Comparison of ENCODE assay signal across 10 cellular contexts in genomic region chr13:78601886-78602560, GRCh38. TPM values are rescaled to one million over a fixed set of nuclear protein-coding genes. Genes with fewer than 3 reads are reported as not detected.
A peak's percentile ranks its signal among the peaks of the same experiment; 100 is the strongest.
DNase-seq lines count a peak whose midpoint lies in the region; ATAC-seq, FAIRE-seq and TF ChIP-seq lines count a peak whose summit lies in the region.
"Had no signal": no experiment of that assay in that cellular context is flagged by ENCODE, and none has a peak within 500 bp of the region (broad histone marks: within the 10 kb centered on the region; RNA-seq: fewer than 3 reads in every experiment).

No MANE protein-coding gene starts in this region.

- H3K27me3 ChIP-seq in astrocyte (ENCODE audit: insufficient read depth, low read length) (peaks cover 92% of the 10 kb centered on the region), PC-3 (ENCODE audit: low read length) (peaks cover 36% of the 10 kb centered on the region)

- DNase-seq in CD14-positive monocyte (ENCODE audit: low spot score) (no peak), GM20000 (ENCODE audit: low spot score) (peak; percentile 45), astrocyte (ENCODE audit: low read depth) (no peak), SK-N-DZ (ENCODE audit: low spot score) (no peak), NCI-H1092 (lab: John Stamatoyannopoulos, UW) (no peak), PC-3 (no peak)
- DNase-seq in natural killer cell treated with Interleukin-12 subunit alpha and Interleukin-12 subunit beta and Interleukin-15 and Interleukin-18, amount 100 ng/mL, for 72 hours (ENCODE audit: low spot score): no peak
- DNase-seq: GOT3 had no signal

- peaks cover 89 to 94% (median 91%) of the 10 kb centered on the region in 3 donors for H3K27me3 Mint-ChIP-seq in CD14-positive monocyte (ENCODE audit: low read depth in 3 of 3)
- H3K27me3 Mint-ChIP-seq in astrocyte (ENCODE audit: low read depth, unreplicated experiment): peaks cover 86% of the 10 kb centered on the region
- peaks cover 62 to 86% of the 10 kb centered on the region in 2 donors for H3K27me3 Mint-ChIP-seq in natural killer cell treated with Interleukin-12 subunit alpha and Interleukin-12 subunit beta and Interleukin-15 and Interleukin-18, amount 100 ng/mL, for 72 hours

- TF ChIP-seq CTCF in CD14-positive monocyte (IDR thresholded peaks at IDR 0.05): no peak
- no peak for TF ChIP-seq CTCF in GM20000 (IDR thresholded peaks at IDR 0.05; ENCODE audit: extremely low read depth, missing control alignments)
- TF ChIP-seq CTCF in astrocyte (IDR thresholded peaks at IDR 0.05; ENCODE audit: insufficient read depth, low read depth, low read length): no peak
- no peak for TF ChIP-seq CTCF in PC-3 (conservative IDR thresholded peaks at IDR 0.05; ENCODE audit: low read depth, low read length)

- no TSS peak for BruUV-seq in PC-3 (replicated peaks; lab: Mats Ljungman, UMichigan)

- H3K4me3 ChIP-seq in astrocyte (ENCODE audit: insufficient read depth, low read depth, low read length): no peak overlapping the region
- no peak overlapping the region for H3K4me3 ChIP-seq in PC-3 (ENCODE audit: low read length)

- H2AFZ ChIP-seq in astrocyte (ENCODE audit: low read depth, low read length): peak overlapping the region; percentile 23
- H2AFZ ChIP-seq in PC-3 (ENCODE audit: low read length): no peak overlapping the region

- peak overlapping the region; percentile 74 to 91 for H3K4me3 Mint-ChIP-seq in CD14-positive monocyte
- no peak overlapping the region for H3K4me3 Mint-ChIP-seq in astrocyte (ENCODE audit: unreplicated experiment)
- peak overlapping the region; percentile 88 for H3K4me3 Mint-ChIP-seq in natural killer cell treated with Interleukin-12 subunit alpha and Interleukin-12 subunit beta and Interleukin-15 and Interleukin-18, amount 100 ng/mL, for 72 hours

- H3K9me2 ChIP-seq in PC-3 (replicated peaks; ENCODE audit: low read length): no peaks in the 10 kb centered on the region

- H3K4me2 ChIP-seq in astrocyte (ENCODE audit: low read length) (peak overlapping the region; percentile 77), PC-3 (ENCODE audit: low read length) (no peak overlapping the region)

- H3K9me3 ChIP-seq in astrocyte (ENCODE audit: insufficient read depth, low read depth, low read length) (peaks cover 3% of the 10 kb centered on the region), PC-3 (ENCODE audit: low read length) (no peaks in the 10 kb centered on the region)
- H3K9me3 ChIP-seq: vagina had no signal

- POLR2A ChIA-PET in PC-3 (lab: Charles Lee; ENCODE audit: unreplicated experiment): no interaction called here

- H3K36me3 ChIP-seq in astrocyte (ENCODE audit: insufficient read depth, low read length): no peaks in the 10 kb centered on the region
- H3K36me3 ChIP-seq in PC-3 (ENCODE audit: low read depth, low read length): no peaks in the 10 kb centered on the region
- H3K36me3 ChIP-seq: vagina had no signal

- H3K27ac ChIP-seq in astrocyte (ENCODE audit: low read depth, low read length) (no peak overlapping the region), PC-3 (ENCODE audit: low read length) (no peak overlapping the region)
- H3K27ac ChIP-seq: vagina had no signal

- peaks cover 17% of the 10 kb centered on the region for H4K20me1 ChIP-seq in astrocyte (ENCODE audit: insufficient read depth, low read length)
- no peaks in the 10 kb centered on the region for H4K20me1 ChIP-seq in PC-3 (ENCODE audit: low read length)

- H3K36me3 Mint-ChIP-seq in CD14-positive monocyte (peaks cover 8 to 9% of the 10 kb centered on the region in 2 donors), astrocyte (ENCODE audit: low read depth, unreplicated experiment) (no peaks in the 10 kb centered on the region)
- H3K36me3 Mint-ChIP-seq in natural killer cell treated with Interleukin-12 subunit alpha and Interleukin-12 subunit beta and Interleukin-15 and Interleukin-18, amount 100 ng/mL, for 72 hours: no peaks in the 10 kb centered on the region

- H3K9me3 Mint-ChIP-seq in CD14-positive monocyte: peaks cover 0 to 33% (median 24%) of the 10 kb centered on the region in 7 donors
- peaks cover 28% of the 10 kb centered on the region for H3K9me3 Mint-ChIP-seq in astrocyte (ENCODE audit: unreplicated experiment)
- H3K9me3 Mint-ChIP-seq in natural killer cell treated with Interleukin-12 subunit alpha and Interleukin-12 subunit beta and Interleukin-15 and Interleukin-18, amount 100 ng/mL, for 72 hours: no peaks in the 10 kb centered on the region

- no peaks in the 10 kb centered on the region for H3F3A ChIP-seq in PC-3 (ENCODE audit: low read length, unreplicated experiment)

- H3K27ac Mint-ChIP-seq in CD14-positive monocyte: no peak overlapping the region
- H3K27ac Mint-ChIP-seq in astrocyte (ENCODE audit: unreplicated experiment): peak overlapping the region; percentile 83
- no peak overlapping the region for H3K27ac Mint-ChIP-seq in natural killer cell treated with Interleukin-12 subunit alpha and Interleukin-12 subunit beta and Interleukin-15 and Interleukin-18, amount 100 ng/mL, for 72 hours

- no peak for FAIRE-seq in astrocyte (lab: Jason Lieb, UNC)

- H3K4me1 Mint-ChIP-seq in CD14-positive monocyte (peaks cover 47% of the 10 kb centered on the region), astrocyte (ENCODE audit: low read depth, unreplicated experiment) (peaks cover 1% of the 10 kb centered on the region)
- peaks cover 22 to 34% of the 10 kb centered on the region in 2 donors for H3K4me1 Mint-ChIP-seq in natural killer cell treated with Interleukin-12 subunit alpha and Interleukin-12 subunit beta and Interleukin-15 and Interleukin-18, amount 100 ng/mL, for 72 hours (ENCODE audit: low read depth in 2 of 2)

- H3K9ac ChIP-seq in astrocyte (ENCODE audit: low read length) (no peak overlapping the region), PC-3 (ENCODE audit: low read length) (no peak overlapping the region)

- intact Hi-C loops in CD14-positive monocyte (cut with micrococcal nuclease) (no loop called here), PC-3 (cut with micrococcal nuclease) (no loop called here)

- CTCF ChIA-PET in PC-3 (lab: Charles Lee): no interaction called here

- H3K79me2 ChIP-seq in astrocyte (ENCODE audit: insufficient read depth, low read length) (no peaks in the 10 kb centered on the region), PC-3 (ENCODE audit: low read length) (no peaks in the 10 kb centered on the region)

- ATAC-seq in natural killer cell treated with Interleukin-12 subunit alpha and Interleukin-12 subunit beta and Interleukin-15 and Interleukin-18, amount 100 ng/mL, for 72 hours: no peak
- no peak for ATAC-seq in HG03280 (IDR thresholded peaks at IDR 0.05; ENCODE audit: unreplicated experiment)
- no peak for ATAC-seq in PC-3

- H3K4me1 ChIP-seq in astrocyte (ENCODE audit: insufficient read depth, low read length): peaks cover 7% of the 10 kb centered on the region
- H3K4me1 ChIP-seq in PC-3 (ENCODE audit: insufficient read depth, low read length): no peaks in the 10 kb centered on the region

RNA-seq across cellular contexts. Expression of gene POU4F1, which starts 1.3 kb away (rescaled TPM):
- not detected for polyA plus RNA-seq in CD14-positive monocyte
- total RNA-seq in astrocyte (not detected in 2 replicates), PC-3 (2014; rRNA removed) (not detected in 2 replicates)
- total RNA-seq in natural killer cell treated with Interleukin-12 subunit alpha and Interleukin-12 subunit beta and Interleukin-15 and Interleukin-18, amount 100 ng/mL, for 72 hours: 1 to 10 TPM; 1.1 to 1.4 TPM
- polyA plus RNA-seq in SK-N-DZ (2014; cell fraction: cytosol; rRNA removed): 0.02 and 0.18 TPM in 2 replicates
- polyA plus RNA-seq in SK-N-DZ (2014; cell fraction: nucleus; rRNA removed): 0.40 and 0.51 TPM in 2 replicates
- total RNA-seq: vagina had no signal

RNA-seq across cellular contexts. Expression of gene OBI1, which starts 56.9 kb away (rescaled TPM):
- 1 to 10 TPM; 3.5 to 5.2 TPM for polyA plus RNA-seq in CD14-positive monocyte
- 12.8 and 13.2 TPM in 2 replicates for total RNA-seq in astrocyte
- 10 to 100 TPM; 16.9 to 19.6 TPM for total RNA-seq in natural killer cell treated with Interleukin-12 subunit alpha and Interleukin-12 subunit beta and Interleukin-15 and Interleukin-18, amount 100 ng/mL, for 72 hours
- polyA plus RNA-seq in SK-N-DZ (2014; cell fraction: cytosol; rRNA removed): 13.4 and 17.1 TPM in 2 replicates
- 10.1 and 12.2 TPM in 2 replicates for polyA plus RNA-seq in SK-N-DZ (2014; cell fraction: nucleus; rRNA removed)
- 6.3 and 7.9 TPM in 2 replicates for total RNA-seq in PC-3 (2014; rRNA removed)
